Comparison of ENCODE assay signal across 8 cellular contexts in genomic region chr1:163320891-163321290, GRCh38. TPM values are rescaled to one million over a fixed set of nuclear protein-coding genes. Genes with fewer than 3 reads are reported as not detected.
DNase-seq lines count a peak whose midpoint lies in the region; ATAC-seq and TF ChIP-seq lines count a peak whose summit lies in the region.

No MANE protein-coding gene starts in this region.

- no peaks in the 10 kb centered on the region for H3K27me3 Mint-ChIP-seq in activated CD8-positive, alpha-beta memory T cell treated with anti-CD3 and anti-CD28 coated beads, Interleukin-2, amount 10 ng/mL, durations not matched to agents 7 days and 5 days
- H3K27me3 Mint-ChIP-seq in activated naive CD8-positive, alpha-beta T cell treated with anti-CD3 and anti-CD28 coated beads, Interleukin-2, amount 50 U/mL, for 24 hours = no peaks in the 10 kb centered on the region

- intact Hi-C loops in left colon (cut with DNase I, micrococcal nuclease) = no loop called here

- no peak for ATAC-seq in activated CD8-positive, alpha-beta memory T cell treated with anti-CD3 and anti-CD28 coated beads, Interleukin-2, amount 10 ng/mL, durations not matched to agents 7 days and 5 days
- no peak for ATAC-seq in activated naive CD8-positive, alpha-beta T cell treated with anti-CD3 and anti-CD28 coated beads, Interleukin-2, amount 50 U/mL, for 24 hours
- no peak for ATAC-seq in left colon

- peak overlapping the region; percentile 92 for H3K4me3 Mint-ChIP-seq in activated CD8-positive, alpha-beta memory T cell treated with anti-CD3 and anti-CD28 coated beads, Interleukin-2, amount 10 ng/mL, durations not matched to agents 7 days and 5 days
- H3K4me3 Mint-ChIP-seq in activated naive CD8-positive, alpha-beta T cell treated with anti-CD3 and anti-CD28 coated beads, Interleukin-2, amount 50 U/mL, for 24 hours = peak overlapping the region; percentile 91

- no peak for TF ChIP-seq CTCF in kidney epithelial cell (IDR thresholded peaks at IDR 0.05; ENCODE audit: insufficient read depth, low read length, poor library complexity, severe bottlenecking)

- peak overlapping the region; percentile 94 for H3K4me3 ChIP-seq in kidney epithelial cell (ENCODE audit: low read depth, low read length)
- H3K4me3 ChIP-seq in thymus (ENCODE audit: low read length) = peak overlapping the region; percentile 63

- peaks cover 18% of the 10 kb centered on the region for H3K36me3 Mint-ChIP-seq in activated CD8-positive, alpha-beta memory T cell treated with anti-CD3 and anti-CD28 coated beads, Interleukin-2, amount 10 ng/mL, durations not matched to agents 7 days and 5 days
- H3K36me3 Mint-ChIP-seq in activated naive CD8-positive, alpha-beta T cell treated with anti-CD3 and anti-CD28 coated beads, Interleukin-2, amount 50 U/mL, for 24 hours (ENCODE audit: low read depth) = peaks cover 6% of the 10 kb centered on the region

- H3K9me3 ChIP-seq in thymus (ENCODE audit: control insufficient read depth) = no peaks in the 10 kb centered on the region

- peaks cover 40% of the 10 kb centered on the region for H3K4me1 Mint-ChIP-seq in activated CD8-positive, alpha-beta memory T cell treated with anti-CD3 and anti-CD28 coated beads, Interleukin-2, amount 10 ng/mL, durations not matched to agents 7 days and 5 days
- peaks cover 24% of the 10 kb centered on the region for H3K4me1 Mint-ChIP-seq in activated naive CD8-positive, alpha-beta T cell treated with anti-CD3 and anti-CD28 coated beads, Interleukin-2, amount 50 U/mL, for 24 hours

- DNase-seq in activated CD8-positive, alpha-beta memory T cell treated with anti-CD3 and anti-CD28 coated beads, Interleukin-2, amount 10 ng/mL, durations not matched to agents 7 days and 5 days = no peak
- no peak for DNase-seq in activated CD8-positive, alpha-beta memory T cell treated with anti-CD3 and anti-CD28 coated beads for 24 hours
- DNase-seq in activated naive CD8-positive, alpha-beta T cell treated with anti-CD3 and anti-CD28 coated beads, Interleukin-2, amount 50 U/mL, for 24 hours = no peak
- DNase-seq in kidney epithelial cell (ENCODE audit: low read depth) (no peak), left colon (no peak), T-helper 9 cell (no peak), CD1c-positive myeloid dendritic cell (ENCODE audit: extremely low spot score) (no peak)

- 56% methylated on average over 3 of the region's 3 CpGs for WGBS in thymus

- H3K9me3 Mint-ChIP-seq in activated CD8-positive, alpha-beta memory T cell treated with anti-CD3 and anti-CD28 coated beads, Interleukin-2, amount 10 ng/mL, durations not matched to agents 7 days and 5 days (ENCODE audit: low read depth) = no peaks in the 10 kb centered on the region
- H3K9me3 Mint-ChIP-seq in activated naive CD8-positive, alpha-beta T cell treated with anti-CD3 and anti-CD28 coated beads, Interleukin-2, amount 50 U/mL, for 24 hours = no peaks in the 10 kb centered on the region

- CTCF ChIA-PET in activated CD8-positive, alpha-beta memory T cell treated with anti-CD3 and anti-CD28 coated beads, Interleukin-2, amount 10 ng/mL, durations not matched to agents 7 days and 5 days (lab: Charles Lee) = interaction anchor here (1.4 to 1.6 kb wide), 2 partner anchors 37 to 467 kb away, joined by 5 read pairs; no protein-coding TSS in a partner anchor

- peaks cover 3% of the 10 kb centered on the region for H3K4me1 ChIP-seq in thymus (ENCODE audit: control insufficient read depth, insufficient read depth, low read length)

- no peaks in the 10 kb centered on the region for H3K36me3 ChIP-seq in kidney epithelial cell (ENCODE audit: control insufficient read depth, insufficient read depth, low read length)
- no peaks in the 10 kb centered on the region for H3K36me3 ChIP-seq in thymus (ENCODE audit: control insufficient read depth, insufficient read depth)

- H3K27me3 ChIP-seq in kidney epithelial cell (ENCODE audit: control insufficient read depth, insufficient read depth, low read length) = no peaks in the 10 kb centered on the region
- no peaks in the 10 kb centered on the region for H3K27me3 ChIP-seq in thymus (ENCODE audit: control insufficient read depth, insufficient read depth)

- H3K27ac ChIP-seq in thymus (ENCODE audit: low read depth) = no peak overlapping the region

- H3K27ac Mint-ChIP-seq in activated CD8-positive, alpha-beta memory T cell treated with anti-CD3 and anti-CD28 coated beads, Interleukin-2, amount 10 ng/mL, durations not matched to agents 7 days and 5 days = peak overlapping the region; percentile 97
- H3K27ac Mint-ChIP-seq in activated naive CD8-positive, alpha-beta T cell treated with anti-CD3 and anti-CD28 coated beads, Interleukin-2, amount 50 U/mL, for 24 hours = peak overlapping the region; percentile 94

RNA-seq across cellular contexts. Expression of gene NUF2, which starts 0.9 kb away (rescaled TPM):
- total RNA-seq in activated CD8-positive, alpha-beta memory T cell treated with anti-CD3 and anti-CD28 coated beads, Interleukin-2, amount 10 ng/mL, durations not matched to agents 7 days and 5 days = 10 to 100 TPM; 64.9 to 82.9 TPM
- 3.6 and 6.8 TPM in 2 replicates for total RNA-seq in kidney epithelial cell
- 17.8 TPM for polyA plus RNA-seq in thymus
- total RNA-seq in left colon = 1 to 10 TPM; 1.3 to 4.4 TPM
